6 cellular contexts compared by ENCODE assay signal in genomic region chr22:47994045-47994444, GRCh38.
"Had no signal": no experiment of that assay in that cellular context is flagged by ENCODE, and none has a peak within 500 bp of the region (broad histone marks: within the 10 kb centered on the region; RNA-seq: fewer than 3 reads in every experiment).

No MANE protein-coding gene starts in this region.

- H3K4me2 ChIP-seq: GM23338 had no signal

- H3K4me3 Mint-ChIP-seq: GM23338, H9 had no signal

- DNase-seq: H9, HCEC 1CT had no signal

- H3K4me1 Mint-ChIP-seq: GM23338 had no signal

- H2AFZ ChIP-seq: GM23338 had no signal

- H3K27ac Mint-ChIP-seq: GM23338, H9, IgD-negative memory B cell had no signal

- H3K36me3 Mint-ChIP-seq: IgD-negative memory B cell had no signal

- ATAC-seq: GM23338, HepG2 had no signal

- H3K4me3 ChIP-seq: GM23338 had no signal

- H3K27ac ChIP-seq: HL-60 had no signal
